ENCODE assay signal across 7 cellular contexts in genomic region chr1:205141236-205142104, GRCh38. TPM values are rescaled to one million over a fixed set of nuclear protein-coding genes. Genes with fewer than 3 reads are reported as not detected.
DNase-seq lines count a peak whose midpoint lies in the region; ATAC-seq and TF ChIP-seq lines count a peak whose summit lies in the region.

No MANE protein-coding gene starts in this region.

- peak overlapping the region; percentile 86 for H3K4me2 ChIP-seq in osteoblast (ENCODE audit: insufficient read depth, low read length)

- intact Hi-C loops in activated T-helper 2 cell treated with anti-CD3 and anti-CD28 coated beads, Interferon-gamma antibody, Interleukin-2, Interleukin-4, amounts not matched to agents 10 μg/mL and 5 μg/mL and 100 μg/mL, durations not matched to agents 14 hours and 24 hours and 36 hours (cut with micrococcal nuclease) = loop anchor here (1.0 to 5.0 kb wide), 3 partner anchors 19 to 153 kb away; no protein-coding TSS in a partner anchor

- H3K27ac Mint-ChIP-seq in activated T-helper 2 cell treated with anti-CD3 and anti-CD28 coated beads, Interferon-gamma antibody, Interleukin-2, Interleukin-4, amounts not matched to agents 10 μg/mL and 5 μg/mL and 100 μg/mL, durations not matched to agents 14 hours and 24 hours and 36 hours = no peak overlapping the region

- H3K27me3 ChIP-seq in RWPE2 (ENCODE audit: insufficient read depth, poor library complexity, severe bottlenecking) (no peaks in the 10 kb centered on the region), osteoblast (ENCODE audit: insufficient read depth, low read length) (no peaks in the 10 kb centered on the region), suprapubic skin (no peaks in the 10 kb centered on the region)

- H3K36me3 ChIP-seq in RWPE2 (ENCODE audit: low read depth) (no peaks in the 10 kb centered on the region), osteoblast (ENCODE audit: insufficient read depth, low read length) (no peaks in the 10 kb centered on the region), suprapubic skin (peaks cover 7% of the 10 kb centered on the region)

- H3K27me3 Mint-ChIP-seq in activated T-helper 2 cell treated with anti-CD3 and anti-CD28 coated beads, Interferon-gamma antibody, Interleukin-2, Interleukin-4, amounts not matched to agents 10 μg/mL and 5 μg/mL and 100 μg/mL, durations not matched to agents 14 hours and 24 hours and 36 hours (ENCODE audit: low read depth) = no peaks in the 10 kb centered on the region

- H3K27ac ChIP-seq in RWPE2 (ENCODE audit: poor library complexity, severe bottlenecking) (no peak overlapping the region), osteoblast (ENCODE audit: low read depth, low read length) (peak overlapping the region; percentile 5), suprapubic skin (no peak overlapping the region)

- peak; percentile 69 for DNase-seq in LoVo (ENCODE audit: low spot score)
- DNase-seq in RWPE2 (ENCODE audit: low spot score) = no peak
- DNase-seq in activated T-helper 2 cell treated with anti-CD3 and anti-CD28 coated beads, Interferon-gamma antibody, Interleukin-2, Interleukin-4, amounts not matched to agents 10 μg/mL and 5 μg/mL and 100 μg/mL, durations not matched to agents 14 hours and 24 hours and 36 hours (ENCODE audit: low spot score) = peak; percentile 64
- peak; percentile 74 to 89 for DNase-seq in foreskin fibroblast
- peak; percentile 91 for DNase-seq in osteoblast (ENCODE audit: insufficient read length, low spot score, missing footprints)
- DNase-seq in suprapubic skin (ENCODE audit: low spot score in 2 of 2) = peak; percentile 80 to 87

- H3K79me2 ChIP-seq in osteoblast (ENCODE audit: insufficient read depth, low read length) = no peaks in the 10 kb centered on the region

- H4K20me1 ChIP-seq in osteoblast (ENCODE audit: insufficient read depth, low read length) = no peaks in the 10 kb centered on the region

- H3K9me3 ChIP-seq in RWPE2 (ENCODE audit: severe bottlenecking) (no peaks in the 10 kb centered on the region), osteoblast (ENCODE audit: low read depth, low read length) (no peaks in the 10 kb centered on the region), suprapubic skin (no peaks in the 10 kb centered on the region)

- peak; percentile 78 for ATAC-seq in RWPE2 (ENCODE audit: low read depth)

- no peak for TF ChIP-seq POLR2A in suprapubic skin (IDR thresholded peaks at IDR 0.05)

- H3K4me1 ChIP-seq in RWPE2 (ENCODE audit: insufficient read depth, poor library complexity, severe bottlenecking) (no peaks in the 10 kb centered on the region), osteoblast (ENCODE audit: insufficient read depth, low read length) (peaks cover 34% of the 10 kb centered on the region), suprapubic skin (peaks cover 7% of the 10 kb centered on the region)

- H3K9me3 Mint-ChIP-seq in activated T-helper 2 cell treated with anti-CD3 and anti-CD28 coated beads, Interferon-gamma antibody, Interleukin-2, Interleukin-4, amounts not matched to agents 10 μg/mL and 5 μg/mL and 100 μg/mL, durations not matched to agents 14 hours and 24 hours and 36 hours = no peaks in the 10 kb centered on the region

- H2AFZ ChIP-seq in osteoblast (ENCODE audit: low read length) = peak overlapping the region; percentile 72

- TF ChIP-seq CTCF in GM12873 (IDR thresholded peaks at IDR 0.05; ENCODE audit: insufficient read depth, low read depth, low read length, missing control alignments) (peak; percentile 85), RWPE2 (IDR thresholded peaks at IDR 0.05; ENCODE audit: poor library complexity, severe bottlenecking) (peak; percentile 88), foreskin fibroblast (IDR thresholded peaks at IDR 0.05; ENCODE audit: low read depth, low read length) (peak; percentile 76), osteoblast (IDR thresholded peaks at IDR 0.05; ENCODE audit: extremely low read depth, low read depth, low read length) (peak; percentile 86), suprapubic skin (IDR thresholded peaks at IDR 0.05) (peak; percentile 60 to 82)

- WGBS in suprapubic skin = 19% methylated on average over 12 of the region's 12 CpGs

- no peak for TF ChIP-seq EP300 in suprapubic skin (IDR thresholded peaks at IDR 0.05)

- peaks cover 17% of the 10 kb centered on the region for H3K36me3 Mint-ChIP-seq in activated T-helper 2 cell treated with anti-CD3 and anti-CD28 coated beads, Interferon-gamma antibody, Interleukin-2, Interleukin-4, amounts not matched to agents 10 μg/mL and 5 μg/mL and 100 μg/mL, durations not matched to agents 14 hours and 24 hours and 36 hours (ENCODE audit: low read depth)

- no peak overlapping the region for H3K4me3 Mint-ChIP-seq in activated T-helper 2 cell treated with anti-CD3 and anti-CD28 coated beads, Interferon-gamma antibody, Interleukin-2, Interleukin-4, amounts not matched to agents 10 μg/mL and 5 μg/mL and 100 μg/mL, durations not matched to agents 14 hours and 24 hours and 36 hours (ENCODE audit: low read depth)

- peaks cover 6% of the 10 kb centered on the region for H3K4me1 Mint-ChIP-seq in activated T-helper 2 cell treated with anti-CD3 and anti-CD28 coated beads, Interferon-gamma antibody, Interleukin-2, Interleukin-4, amounts not matched to agents 10 μg/mL and 5 μg/mL and 100 μg/mL, durations not matched to agents 14 hours and 24 hours and 36 hours (ENCODE audit: low read depth)

- no peak overlapping the region for H3K4me3 ChIP-seq in RWPE2 (ENCODE audit: severe bottlenecking)
- no peak overlapping the region for H3K4me3 ChIP-seq in foreskin fibroblast (ENCODE audit: low read depth in 1 of 2, low read length in 2 of 2)
- peak overlapping the region; percentile 54 for H3K4me3 ChIP-seq in osteoblast (ENCODE audit: insufficient read depth, low read length)
- no peak overlapping the region for H3K4me3 ChIP-seq in suprapubic skin

RNA-seq across cellular contexts. Expression of gene RBBP5, which starts 19.7 kb away (rescaled TPM):
- total RNA-seq in activated T-helper 2 cell treated with anti-CD3 and anti-CD28 coated beads, Interferon-gamma antibody, Interleukin-2, Interleukin-4, amounts not matched to agents 10 μg/mL and 5 μg/mL and 100 μg/mL, durations not matched to agents 14 hours and 24 hours and 36 hours = 19.2 and 21.6 TPM in 2 replicates
- total RNA-seq in osteoblast (16.5 and 19.5 TPM in 2 replicates), suprapubic skin (10 to 100 TPM; 12.8 to 21.5 (median 19.0) TPM)

RNA-seq across cellular contexts. Expression of gene TMEM81, which starts 57.2 kb away (rescaled TPM):
- total RNA-seq in activated T-helper 2 cell treated with anti-CD3 and anti-CD28 coated beads, Interferon-gamma antibody, Interleukin-2, Interleukin-4, amounts not matched to agents 10 μg/mL and 5 μg/mL and 100 μg/mL, durations not matched to agents 14 hours and 24 hours and 36 hours = 3.2 and 3.3 TPM in 2 replicates
- 1.5 and 1.8 TPM in 2 replicates for total RNA-seq in osteoblast
- 1 to 10 TPM in 3 of 4 donors, under 1 TPM in 1; 0.76 to 4.7 (median 2.8) TPM for total RNA-seq in suprapubic skin
